In the genomic region with DNA sequence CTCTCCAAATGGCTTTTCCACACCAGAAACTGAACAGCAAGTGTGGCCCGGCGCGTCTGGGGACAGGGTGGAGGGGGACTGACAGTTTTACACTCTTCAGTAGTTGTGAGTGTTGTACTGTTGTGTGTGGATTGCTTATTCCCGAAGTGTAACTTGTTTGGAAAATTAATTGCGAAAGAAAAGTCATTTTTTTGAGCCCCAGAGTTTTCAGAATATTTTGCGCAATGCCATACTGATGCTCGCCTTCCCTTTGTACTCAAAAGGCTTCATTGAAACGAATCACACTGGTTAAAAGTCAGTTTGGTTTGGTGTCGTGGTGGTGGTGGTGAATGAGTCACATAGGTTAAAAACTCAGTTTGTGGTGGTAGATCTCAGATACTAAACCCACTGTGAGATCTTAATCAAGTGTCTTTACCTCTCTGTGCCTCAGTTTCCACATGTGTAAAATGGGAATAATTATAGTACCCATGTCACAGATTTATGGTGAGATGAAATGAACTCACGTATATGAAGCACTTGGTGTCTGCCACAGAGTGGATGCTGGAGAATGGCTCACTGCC, we compare ENCODE assay signal across 10 cellular contexts.
DNase-seq lines count a peak whose midpoint lies in the region; ATAC-seq and TF ChIP-seq lines count a peak whose summit lies in the region.
"Had no signal": no experiment of that assay in that cellular context is flagged by ENCODE, and none has a peak within 500 bp of the region (broad histone marks: within the 10 kb centered on the region; RNA-seq: fewer than 3 reads in every experiment).

No MANE protein-coding gene starts in this region.

- POLR2A ChIA-PET in activated CD4-positive, alpha-beta memory T cell treated with anti-CD3 and anti-CD28 coated beads, Interleukin-2, amount 10 ng/mL, durations not matched to agents 7 days and 5 days (lab: Charles Lee), result no interaction called here

- intact Hi-C loops in prostate gland (cut with DNase I), result no loop called here

- H3K4me1 Mint-ChIP-seq in HFFc6 (ENCODE audit: low read depth), result peaks cover 86% of the 10 kb centered on the region
- H3K4me1 Mint-ChIP-seq in activated CD4-positive, alpha-beta memory T cell treated with anti-CD3 and anti-CD28 coated beads, Interleukin-2, amount 10 ng/mL, durations not matched to agents 7 days and 5 days, result peaks cover 59% of the 10 kb centered on the region

- H3K23ac ChIP-seq in mesenchymal stem cell (ENCODE audit: low read length in 2 of 2), result no peak overlapping the region

- no peaks in the 10 kb centered on the region for H3K9me3 ChIP-seq in mesenchymal stem cell (ENCODE audit: control insufficient read depth, low read length)
- H3K9me3 ChIP-seq in prostate gland, result no peaks in the 10 kb centered on the region
- H3K9me3 ChIP-seq: tibial nerve had no signal

- H3K14ac ChIP-seq in mesenchymal stem cell (ENCODE audit: low read length in 2 of 2), result peak overlapping the region in 1 of 2 experiments; percentile 66

- no peak for ATAC-seq in GM18867 (IDR thresholded peaks at IDR 0.05; ENCODE audit: unreplicated experiment)

- no peaks in the 10 kb centered on the region for H3K36me3 ChIP-seq in mesenchymal stem cell (ENCODE audit: control insufficient read depth in 1 of 2, insufficient read depth in 2 of 2, low read depth in 1 of 2, low read length in 2 of 2)
- no peaks in the 10 kb centered on the region for H3K36me3 ChIP-seq in prostate gland
- H3K36me3 ChIP-seq: tibial nerve had no signal

- H3K36me3 Mint-ChIP-seq in HFFc6 (ENCODE audit: low read depth), result no peaks in the 10 kb centered on the region
- H3K36me3 Mint-ChIP-seq in activated CD4-positive, alpha-beta memory T cell treated with anti-CD3 and anti-CD28 coated beads, Interleukin-2, amount 10 ng/mL, durations not matched to agents 7 days and 5 days (ENCODE audit: low read depth), result peaks cover 8% of the 10 kb centered on the region

- TF ChIP-seq CTCF in HFFc6 (IDR thresholded peaks at IDR 0.05), result no peak
- no peak for TF ChIP-seq CTCF in prostate gland (IDR thresholded peaks at IDR 0.05)

- H2BK15ac ChIP-seq in mesenchymal stem cell (ENCODE audit: low read depth, poor library complexity, severe bottlenecking), result no peak overlapping the region

- peak overlapping the region; percentile 79 for H2AK5ac ChIP-seq in mesenchymal stem cell (ENCODE audit: low read length, severe bottlenecking)

- H3K27me3 Mint-ChIP-seq in HFFc6 (ENCODE audit: insufficient read depth), result no peaks in the 10 kb centered on the region
- peaks cover 20% of the 10 kb centered on the region for H3K27me3 Mint-ChIP-seq in activated CD4-positive, alpha-beta memory T cell treated with anti-CD3 and anti-CD28 coated beads, Interleukin-2, amount 10 ng/mL, durations not matched to agents 7 days and 5 days

- H3K4me1 ChIP-seq in mesenchymal stem cell (ENCODE audit: control insufficient read depth, insufficient read depth, low read depth, low read length) (peaks cover 7% of the 10 kb centered on the region), prostate gland (replicated peaks) (no peaks in the 10 kb centered on the region)
- H3K4me1 ChIP-seq: tibial nerve had no signal

- CTCF ChIA-PET in activated CD4-positive, alpha-beta memory T cell treated with anti-CD3 and anti-CD28 coated beads, Interleukin-2, amount 10 ng/mL, durations not matched to agents 7 days and 5 days (lab: Charles Lee), result no interaction called here

- no peak overlapping the region for H3K4me2 ChIP-seq in mesenchymal stem cell (ENCODE audit: low read length, poor library complexity, severe bottlenecking)

- peak overlapping the region; percentile 93 for H3K27ac Mint-ChIP-seq in HFFc6
- peak overlapping the region; percentile 23 for H3K27ac Mint-ChIP-seq in activated CD4-positive, alpha-beta memory T cell treated with anti-CD3 and anti-CD28 coated beads, Interleukin-2, amount 10 ng/mL, durations not matched to agents 7 days and 5 days

- H3K79me1 ChIP-seq in mesenchymal stem cell (replicated peaks; ENCODE audit: low read length, poor library complexity, severe bottlenecking), result no peaks in the 10 kb centered on the region

- H2BK120ac ChIP-seq in mesenchymal stem cell (ENCODE audit: low read depth, low read length), result no peak overlapping the region

- H3K27ac ChIP-seq in mesenchymal stem cell (ENCODE audit: low read length, poor library complexity, severe bottlenecking), result no peak overlapping the region
- no peak overlapping the region for H3K27ac ChIP-seq in prostate gland
- H3K27ac ChIP-seq: tibial nerve had no signal

- H4K91ac ChIP-seq in mesenchymal stem cell (ENCODE audit: low read length), result peak overlapping the region; percentile 63

- no peaks in the 10 kb centered on the region for H3K27me3 ChIP-seq in mesenchymal stem cell (ENCODE audit: control insufficient read depth in 1 of 2, insufficient read depth in 1 of 2, low read length in 2 of 2)
- no peaks in the 10 kb centered on the region for H3K27me3 ChIP-seq in prostate gland (replicated peaks; ENCODE audit: insufficient read depth)
- H3K27me3 ChIP-seq: tibial nerve had no signal

- H3K18ac ChIP-seq in mesenchymal stem cell (ENCODE audit: low read depth in 1 of 2, low read length in 2 of 2), result peak overlapping the region in 1 of 2 experiments; percentile 82

- H3K4ac ChIP-seq in mesenchymal stem cell (ENCODE audit: low read depth in 1 of 2, low read length in 2 of 2), result peak overlapping the region; percentile 15 to 46

- no peak overlapping the region for H4K8ac ChIP-seq in mesenchymal stem cell (ENCODE audit: low read length)

- H3K4me3 ChIP-seq in mesenchymal stem cell (ENCODE audit: insufficient read depth in 1 of 2, low read depth in 1 of 2, low read length in 2 of 2) (no peak overlapping the region), prostate gland (no peak overlapping the region)
- H3K4me3 ChIP-seq: tibial nerve had no signal

- H3K9me3 Mint-ChIP-seq in HFFc6, result no peaks in the 10 kb centered on the region
- H3K9me3 Mint-ChIP-seq in activated CD4-positive, alpha-beta memory T cell treated with anti-CD3 and anti-CD28 coated beads, Interleukin-2, amount 10 ng/mL, durations not matched to agents 7 days and 5 days, result peaks cover 11% of the 10 kb centered on the region

- peak; percentile 60 for DNase-seq in activated CD4-positive, alpha-beta T cell treated with anti-CD3 and anti-CD28 coated beads for 48 hours
- DNase-seq in activated CD4-positive, alpha-beta T cell treated with anti-CD3 and anti-CD28 coated beads for 4 hours, result no peak
- DNase-seq in HFFc6, result no peak
- DNase-seq in activated CD4-positive, alpha-beta memory T cell treated with anti-CD3 and anti-CD28 coated beads, Interleukin-2, amount 10 ng/mL, durations not matched to agents 7 days and 5 days, result peak; percentile 46
- DNase-seq in mesenchymal stem cell, result no peak
- no peak for DNase-seq in prostate gland (ENCODE audit: low spot score)
- no peak for DNase-seq in NCI-H146 (lab: John Stamatoyannopoulos, UW)
- DNase-seq: occipital lobe had no signal

- H2BK12ac ChIP-seq in mesenchymal stem cell (ENCODE audit: low read length in 2 of 2), result peak overlapping the region; percentile 72 to 88

- H3K4me3 Mint-ChIP-seq in HFFc6, result no peak overlapping the region
- H3K4me3 Mint-ChIP-seq in activated CD4-positive, alpha-beta memory T cell treated with anti-CD3 and anti-CD28 coated beads, Interleukin-2, amount 10 ng/mL, durations not matched to agents 7 days and 5 days, result no peak overlapping the region

- H3K9ac ChIP-seq in mesenchymal stem cell (ENCODE audit: low read length), result no peak overlapping the region

- no peak for TF ChIP-seq POLR2A in prostate gland (IDR thresholded peaks at IDR 0.05)

- no peak overlapping the region for H2BK5ac ChIP-seq in mesenchymal stem cell (ENCODE audit: low read depth, low read length, poor library complexity, severe bottlenecking)

- no peak overlapping the region for H2AFZ ChIP-seq in mesenchymal stem cell (ENCODE audit: low read depth, low read length)

- 93% methylated on average over 10 of the region's 10 CpGs for WGBS in mesenchymal stem cell
- 94% methylated on average over 10 of the region's 10 CpGs for WGBS in prostate gland

Comparison
In these comparisons a context has a peak if more than half of its experiments do, and no peak if none do; other contexts are left out.
1. DNase-seq: peak in activated CD4-positive, alpha-beta T cell treated with anti-CD3 and anti-CD28 coated beads for 48 hours (single experiment) and activated CD4-positive, alpha-beta memory T cell treated with anti-CD3 and anti-CD28 coated beads, Interleukin-2, amount 10 ng/mL, durations not matched to agents 7 days and 5 days (single experiment); none in activated CD4-positive, alpha-beta T cell treated with anti-CD3 and anti-CD28 coated beads for 4 hours (0 of 2), HFFc6 (single experiment), mesenchymal stem cell (single experiment), prostate gland (single experiment) and NCI-H146 (single experiment).